In the genomic region with DNA sequence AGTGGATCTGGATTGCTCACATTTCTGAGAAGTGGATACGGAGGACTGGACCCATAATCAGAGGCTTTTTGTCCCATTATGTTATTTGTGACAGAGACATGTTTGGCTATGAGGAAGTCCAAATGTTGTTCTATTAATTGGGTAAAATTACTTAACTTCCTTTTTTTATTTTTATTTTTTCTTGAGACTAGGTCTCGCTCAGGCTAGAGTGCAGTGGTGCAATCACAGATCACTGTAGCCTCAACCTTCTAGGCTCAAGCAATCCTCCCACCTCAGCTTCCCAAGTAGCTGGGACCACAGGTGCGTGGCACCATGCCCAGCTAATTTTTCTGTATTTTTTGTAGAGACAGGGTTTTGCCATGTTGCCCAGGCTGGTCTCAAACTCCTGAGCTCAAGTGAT, we compare ENCODE assay signal across 18 cellular contexts. TPM values are rescaled to one million over a fixed set of nuclear protein-coding genes. Genes with fewer than 3 reads are reported as not detected.
DNase-seq lines count a peak whose midpoint lies in the region; ATAC-seq lines count a peak whose summit lies in the region.
"Had no signal": no experiment of that assay in that cellular context is flagged by ENCODE, and none has a peak within 500 bp of the region (broad histone marks: within the 10 kb centered on the region; RNA-seq: fewer than 3 reads in every experiment).

No MANE protein-coding gene starts in this region.

- H3K27me3 ChIP-seq in Karpas-422 (ENCODE audit: low read length) = no peaks in the 10 kb centered on the region

- H3K9me3 Mint-ChIP-seq in dendritic cell treated with granulocyte-macrophage colony-stimulating factor and Interleukin-4, amounts not matched to agents 40 ng/mL and 50 ng/mL, for 4 days = no peaks in the 10 kb centered on the region
- no peaks in the 10 kb centered on the region for H3K9me3 Mint-ChIP-seq in activated CD4-positive, alpha-beta T cell treated with anti-CD3 and anti-CD28 coated beads, Interleukin-2, amount 10 ng/mL, durations not matched to agents 7 days and 5 days

- POLR2A ChIA-PET in activated CD4-positive, alpha-beta T cell treated with anti-CD3 and anti-CD28 coated beads, Interleukin-2, amount 10 ng/mL, durations not matched to agents 7 days and 5 days (lab: Charles Lee) = no interaction called here

- no peaks in the 10 kb centered on the region for H4K20me1 ChIP-seq in Karpas-422 (ENCODE audit: insufficient read depth, low read depth, low read length)

- no peaks in the 10 kb centered on the region for H3K9me2 ChIP-seq in Karpas-422 (replicated peaks; ENCODE audit: insufficient read depth, low read length)

- H3K9ac ChIP-seq in Karpas-422 (ENCODE audit: low read length) = no peak overlapping the region

- H3K36me3 Mint-ChIP-seq in dendritic cell treated with granulocyte-macrophage colony-stimulating factor and Interleukin-4, amounts not matched to agents 40 ng/mL and 50 ng/mL, for 4 days (ENCODE audit: low read depth) = peaks cover 38% of the 10 kb centered on the region
- no peaks in the 10 kb centered on the region for H3K36me3 Mint-ChIP-seq in activated CD4-positive, alpha-beta T cell treated with anti-CD3 and anti-CD28 coated beads, Interleukin-2, amount 10 ng/mL, durations not matched to agents 7 days and 5 days (ENCODE audit: low read depth)

- H2AFZ ChIP-seq in Karpas-422 (ENCODE audit: low read length) = no peak overlapping the region

- H3K4me3 Mint-ChIP-seq in dendritic cell treated with granulocyte-macrophage colony-stimulating factor and Interleukin-4, amounts not matched to agents 40 ng/mL and 50 ng/mL, for 4 days = no peak overlapping the region
- no peak overlapping the region for H3K4me3 Mint-ChIP-seq in activated CD4-positive, alpha-beta T cell treated with anti-CD3 and anti-CD28 coated beads, Interleukin-2, amount 10 ng/mL, durations not matched to agents 7 days and 5 days

- H3K79me2 ChIP-seq in Karpas-422 (ENCODE audit: low read length) = no peaks in the 10 kb centered on the region

- DNase-seq in Karpas-422 (peak; percentile 42), NOMO-1 treated with dmso at 0.1 percent for 144 hours (lab: John Stamatoyannopoulos, UW; ENCODE audit: unreplicated experiment) (peak; percentile 47), NCI-H2107 treated with DMSO at 0.1 percent for 48 hours (lab: John Stamatoyannopoulos, UW; ENCODE audit: unreplicated experiment) (no peak)
- no peak for DNase-seq in activated CD4-positive, alpha-beta T cell treated with anti-CD3 and anti-CD28 coated beads, Interleukin-2, amount 10 ng/mL, durations not matched to agents 7 days and 5 days
- DNase-seq: C1 segment of cervical spinal cord, NCI-H1105, NCI-H187, NCI-H2171, NCI-H510A, NCI-H82, OCI-M1, T-helper 1 cell had no signal

- no peak overlapping the region for H3K4me2 ChIP-seq in Karpas-422 (ENCODE audit: low read depth, low read length, poor library complexity, severe bottlenecking)

- CTCF ChIA-PET in activated CD4-positive, alpha-beta T cell treated with anti-CD3 and anti-CD28 coated beads, Interleukin-2, amount 10 ng/mL, durations not matched to agents 7 days and 5 days (lab: Charles Lee) = interaction anchor here (1.1 kb wide), 1 partner anchor 9 kb away, joined by 3 read pairs; no protein-coding TSS in a partner anchor

- no peaks in the 10 kb centered on the region for H3K36me3 ChIP-seq in Karpas-422 (ENCODE audit: insufficient read depth, low read length)

- H3K27me3 Mint-ChIP-seq in dendritic cell treated with granulocyte-macrophage colony-stimulating factor and Interleukin-4, amounts not matched to agents 40 ng/mL and 50 ng/mL, for 4 days = no peaks in the 10 kb centered on the region
- peaks cover 2% of the 10 kb centered on the region for H3K27me3 Mint-ChIP-seq in activated CD4-positive, alpha-beta T cell treated with anti-CD3 and anti-CD28 coated beads, Interleukin-2, amount 10 ng/mL, durations not matched to agents 7 days and 5 days

- H3K9me3 ChIP-seq in Karpas-422 (ENCODE audit: low read length) = no peaks in the 10 kb centered on the region

- H3K4me1 Mint-ChIP-seq in dendritic cell treated with granulocyte-macrophage colony-stimulating factor and Interleukin-4, amounts not matched to agents 40 ng/mL and 50 ng/mL, for 4 days (ENCODE audit: low read depth) = peaks cover 39% of the 10 kb centered on the region
- no peaks in the 10 kb centered on the region for H3K4me1 Mint-ChIP-seq in activated CD4-positive, alpha-beta T cell treated with anti-CD3 and anti-CD28 coated beads, Interleukin-2, amount 10 ng/mL, durations not matched to agents 7 days and 5 days

- H3K27ac ChIP-seq in Karpas-422 (ENCODE audit: low read length) = no peak overlapping the region
- H3K27ac ChIP-seq: RWPE1 had no signal

- peak overlapping the region; percentile 63 for H3K27ac Mint-ChIP-seq in dendritic cell treated with granulocyte-macrophage colony-stimulating factor and Interleukin-4, amounts not matched to agents 40 ng/mL and 50 ng/mL, for 4 days
- no peak overlapping the region for H3K27ac Mint-ChIP-seq in activated CD4-positive, alpha-beta T cell treated with anti-CD3 and anti-CD28 coated beads, Interleukin-2, amount 10 ng/mL, durations not matched to agents 7 days and 5 days

- no peak overlapping the region for H3K4me3 ChIP-seq in Karpas-422 (ENCODE audit: low read length)
- H3K4me3 ChIP-seq: GM12878 had no signal

- peaks cover 10% of the 10 kb centered on the region for H3K4me1 ChIP-seq in Karpas-422 (ENCODE audit: low read length)

- ATAC-seq in HG03175 (IDR thresholded peaks at IDR 0.05; ENCODE audit: unreplicated experiment) (no peak), HG03108 (IDR thresholded peaks at IDR 0.05; ENCODE audit: unreplicated experiment) (no peak)
- ATAC-seq: GM12878, HCT116 had no signal

- intact Hi-C loops in dendritic cell treated with granulocyte-macrophage colony-stimulating factor and Interleukin-4, amounts not matched to agents 40 ng/mL and 50 ng/mL, for 4 days (cut with micrococcal nuclease) = loop anchor here (1.0 to 5.0 kb wide), 2 partner anchors 16 to 568 kb away; a partner anchor contains a TSS

RNA-seq across cellular contexts. Expression of a gene that starts 11.9 kb away (rescaled TPM):
- 26.4 and 31.7 TPM in 2 replicates for total RNA-seq in Karpas-422 (2014; rRNA removed; shearing (Covaris generic); ENCODE audit: low replicate concordance)
- 10 to 100 TPM; 43.6 to 44.5 TPM for total RNA-seq in activated CD4-positive, alpha-beta T cell treated with anti-CD3 and anti-CD28 coated beads, Interleukin-2, amount 10 ng/mL, durations not matched to agents 7 days and 5 days

RNA-seq across cellular contexts. Expression of a gene that starts 21.9 kb away (rescaled TPM):
- 8.0 and 13.0 TPM in 2 replicates for total RNA-seq in Karpas-422 (2014; rRNA removed; shearing (Covaris generic); ENCODE audit: low replicate concordance)
- 1 to 10 TPM; 2.1 to 2.6 TPM for total RNA-seq in activated CD4-positive, alpha-beta T cell treated with anti-CD3 and anti-CD28 coated beads, Interleukin-2, amount 10 ng/mL, durations not matched to agents 7 days and 5 days

Comparison
In these comparisons a context has a peak if more than half of its experiments do, and no peak if none do; other contexts are left out.
1. DNase-seq: peak in Karpas-422 (single experiment) and NOMO-1 treated with dmso at 0.1 percent for 144 hours (single experiment); none in activated CD4-positive, alpha-beta T cell treated with anti-CD3 and anti-CD28 coated beads, Interleukin-2, amount 10 ng/mL, durations not matched to agents 7 days and 5 days (single experiment) and NCI-H2107 treated with DMSO at 0.1 percent for 48 hours (single experiment).